Comparison of ENCODE assay signal across 8 cellular contexts in genomic region chr4:40475609-40476008, GRCh38.
DNase-seq lines count a peak whose midpoint lies in the region; ATAC-seq, FAIRE-seq and TF ChIP-seq lines count a peak whose summit lies in the region.
"Had no signal": no experiment of that assay in that cellular context is flagged by ENCODE, and none has a peak within 500 bp of the region (broad histone marks: within the 10 kb centered on the region; RNA-seq: fewer than 3 reads in every experiment).

No MANE protein-coding gene starts in this region.

- H3K4me1 ChIP-seq in duodenal mucosa (ENCODE audit: control insufficient read depth in 1 of 2, insufficient read depth in 2 of 2, low read length in 2 of 2) (peaks cover 33 to 51% of the 10 kb centered on the region in 2 donors), osteoblast (ENCODE audit: insufficient read depth, low read length) (peaks cover 3% of the 10 kb centered on the region)

- H3K27me3 ChIP-seq in duodenal mucosa (ENCODE audit: control insufficient read depth in 1 of 2, insufficient read depth in 2 of 2, low read length in 2 of 2), result no peaks in the 10 kb centered on the region
- H3K27me3 ChIP-seq in osteoblast (ENCODE audit: insufficient read depth, low read length), result no peaks in the 10 kb centered on the region

- peak overlapping the region; percentile 25 for H3K27ac ChIP-seq in duodenal mucosa (ENCODE audit: low read depth, low read length)
- no peak overlapping the region for H3K27ac ChIP-seq in osteoblast (ENCODE audit: low read depth, low read length)

- no peak for ATAC-seq in GM18519 (IDR thresholded peaks at IDR 0.05; ENCODE audit: low FRiP score, unreplicated experiment)

- TF ChIP-seq CTCF in progenitor cell of endocrine pancreas (IDR thresholded peaks at IDR 0.05; ENCODE audit: unreplicated experiment), result no peak
- TF ChIP-seq CTCF in osteoblast (IDR thresholded peaks at IDR 0.05; ENCODE audit: extremely low read depth, low read depth, low read length), result no peak

- H4K20me1 ChIP-seq in osteoblast (ENCODE audit: insufficient read depth, low read length), result no peaks in the 10 kb centered on the region

- peak; percentile 71 for FAIRE-seq in GM19239 (lab: Jason Lieb, UNC)

- H3K4me3 ChIP-seq in duodenal mucosa (ENCODE audit: low read depth in 1 of 2, low read length in 2 of 2) (peak overlapping the region; percentile 8 to 52), osteoblast (ENCODE audit: insufficient read depth, low read length) (no peak overlapping the region)

- H3K36me3 Mint-ChIP-seq in progenitor cell of endocrine pancreas (ENCODE audit: insufficient read depth), result peaks cover 13% of the 10 kb centered on the region

- H2AFZ ChIP-seq in osteoblast (ENCODE audit: low read length), result no peak overlapping the region

- H3K4me1 Mint-ChIP-seq in progenitor cell of endocrine pancreas (ENCODE audit: low read depth), result peaks cover 48% of the 10 kb centered on the region

- DNase-seq in GM19239 (ENCODE audit: insufficient read length, low spot score) (no peak), NCI-H2196 (lab: John Stamatoyannopoulos, UW; ENCODE audit: unreplicated experiment) (peak; percentile 73), progenitor cell of endocrine pancreas (ENCODE audit: low spot score, unreplicated experiment) (no peak), T-helper 2 cell (no peak), osteoblast (ENCODE audit: insufficient read length, low spot score, missing footprints) (no peak)
- DNase-seq: activated T-cell treated with anti-CD3 and anti-CD28 coated beads, Interleukin-2, amount 50 U/mL, for 1 hour had no signal

- H3K27ac Mint-ChIP-seq in progenitor cell of endocrine pancreas, result peak overlapping the region; percentile 85

- H3K27me3 Mint-ChIP-seq in progenitor cell of endocrine pancreas, result no peaks in the 10 kb centered on the region

- H3K79me2 ChIP-seq in osteoblast (ENCODE audit: insufficient read depth, low read length), result no peaks in the 10 kb centered on the region

- H3K36me3 ChIP-seq in duodenal mucosa (ENCODE audit: control insufficient read depth in 1 of 2, insufficient read depth in 2 of 2, low read length in 2 of 2) (no peaks in the 10 kb centered on the region), osteoblast (ENCODE audit: insufficient read depth, low read length) (no peaks in the 10 kb centered on the region)

- H3K9me3 Mint-ChIP-seq in progenitor cell of endocrine pancreas (ENCODE audit: low read depth), result no peaks in the 10 kb centered on the region

- peak overlapping the region; percentile 1 for H3K4me3 Mint-ChIP-seq in progenitor cell of endocrine pancreas (ENCODE audit: low read depth)

- H3K9me3 ChIP-seq in duodenal mucosa (ENCODE audit: control insufficient read depth in 1 of 2, low read length in 2 of 2) (no peaks in the 10 kb centered on the region), osteoblast (ENCODE audit: low read depth, low read length) (no peaks in the 10 kb centered on the region)

- no peak overlapping the region for H3K4me2 ChIP-seq in osteoblast (ENCODE audit: insufficient read depth, low read length)

- H3K9ac ChIP-seq in duodenal mucosa (ENCODE audit: low read depth in 1 of 2, low read length in 2 of 2), result peak overlapping the region; percentile 9 to 31
